Comparison of ENCODE assay signal across 25 cellular contexts in the genomic region with DNA sequence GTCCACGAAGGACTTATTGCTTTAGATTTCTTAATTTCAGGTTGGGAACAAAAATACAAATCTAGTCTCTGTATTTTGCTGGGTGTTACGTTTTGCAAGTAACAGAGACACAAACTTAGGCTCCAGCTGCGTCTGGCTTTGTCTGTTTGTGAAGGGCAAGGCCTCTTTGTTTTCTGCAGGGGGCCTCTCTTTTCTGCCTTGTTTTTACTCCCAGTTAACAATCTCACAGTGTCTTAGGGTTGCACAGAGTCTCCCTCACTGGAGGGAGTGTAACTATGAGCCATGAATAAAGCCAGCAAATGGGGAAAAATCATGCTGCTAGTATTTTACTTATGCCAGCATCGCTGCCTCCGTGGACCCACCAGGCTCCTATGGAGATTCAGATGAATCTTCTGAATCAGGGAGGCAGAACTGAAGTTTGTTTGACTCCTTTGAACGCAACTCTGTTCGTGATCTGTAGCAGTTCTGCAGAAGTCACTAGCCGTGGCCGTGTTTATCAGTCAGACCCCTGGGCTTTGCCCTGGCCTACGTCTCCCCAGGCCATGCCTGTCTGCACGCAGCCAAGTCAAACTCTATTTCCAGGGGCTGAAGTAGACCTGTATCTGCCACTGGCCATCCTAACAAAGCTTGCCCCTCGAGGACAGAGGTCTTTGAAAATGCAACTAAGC.
DNase-seq lines count a peak whose midpoint lies in the region; ATAC-seq and TF ChIP-seq lines count a peak whose summit lies in the region.
"Had no signal": no experiment of that assay in that cellular context is flagged by ENCODE, and none has a peak within 500 bp of the region (broad histone marks: within the 10 kb centered on the region; RNA-seq: fewer than 3 reads in every experiment).

No MANE protein-coding gene starts in this region.

- no peak for ATAC-seq in left cardiac atrium
- ATAC-seq in GM18502 (IDR thresholded peaks at IDR 0.05; ENCODE audit: poor library complexity, unreplicated experiment), result no peak
- ATAC-seq in GM21717 (IDR thresholded peaks at IDR 0.05; ENCODE audit: unreplicated experiment), result no peak
- ATAC-seq: activated T-cell treated with anti-CD3 and anti-CD28 coated beads, Interleukin-2, amount 50 U/mL, for 4 hours; lower lobe of right lung; PC-3; T-cell had no signal

- H3K36me3 Mint-ChIP-seq in neural progenitor cell, result no peaks in the 10 kb centered on the region
- H3K36me3 Mint-ChIP-seq: T-cell had no signal

- H3K9me3 Mint-ChIP-seq in neural progenitor cell, result no peaks in the 10 kb centered on the region
- H3K9me3 Mint-ChIP-seq: activated naive CD4-positive, alpha-beta T cell treated with anti-CD3 and anti-CD28 coated beads for 36 hours; activated T-cell treated with anti-CD3 and anti-CD28 coated beads, Interleukin-2, amount 50 U/mL, for 4 hours; T-cell had no signal

- H3K4me2 ChIP-seq in neural progenitor cell, result peak overlapping the region; percentile 46
- H3K4me2 ChIP-seq: BLaER1 treated with 17β-estradiol and CSF1 and Interleukin-3, amounts not matched to agents 10 nM and 100 nM; hepatocyte had no signal

- peaks cover 22% of the 10 kb centered on the region for H3F3A ChIP-seq in neural progenitor cell (ENCODE audit: low read depth)

- peaks cover 26% of the 10 kb centered on the region for H3K4me1 Mint-ChIP-seq in neural progenitor cell
- H3K4me1 Mint-ChIP-seq: T-cell had no signal

- no peaks in the 10 kb centered on the region for H4K20me1 ChIP-seq in neural progenitor cell (ENCODE audit: low read depth)
- H4K20me1 ChIP-seq: BLaER1 treated with 17β-estradiol and CSF1 and Interleukin-3, amounts not matched to agents 10 nM and 100 nM had no signal

- no peaks in the 10 kb centered on the region for H3K79me2 ChIP-seq in neural progenitor cell (ENCODE audit: low read depth)
- H3K79me2 ChIP-seq: hepatocyte had no signal

- H2AFZ ChIP-seq in neural progenitor cell (replicated peaks), result no peak overlapping the region
- H2AFZ ChIP-seq: hepatocyte had no signal

- intact Hi-C loops in left cardiac atrium (cut with DNase I), result no loop called here

- H3K27me3 ChIP-seq in neural progenitor cell, result no peaks in the 10 kb centered on the region
- H3K27me3 ChIP-seq: BLaER1 treated with 17β-estradiol and CSF1 and Interleukin-3, amounts not matched to agents 10 nM and 100 nM; hepatocyte; ovary; vagina had no signal

- peak; percentile 76 for DNase-seq in Ammon's horn (ENCODE audit: low spot score)
- DNase-seq in NCI-H69 (lab: John Stamatoyannopoulos, UW), result peak; percentile 86
- peak; percentile 57 to 83 for DNase-seq in hippocampal formation (lab: John Stamatoyannopoulos, UW)
- DNase-seq in neural progenitor cell (ENCODE audit: low spot score), result peak; percentile 68
- DNase-seq in left cardiac atrium, result no peak
- no peak for DNase-seq in DMS53 (lab: John Stamatoyannopoulos, UW)
- DNase-seq: ACHN; activated CD4-positive, CD25-positive, alpha-beta regulatory T cell treated with anti-CD3 and anti-CD28 coated beads, Interleukin-2, amount 50 U/mL, for 72 hours; activated naive CD4-positive, alpha-beta T cell treated with anti-CD3 and anti-CD28 coated beads for 36 hours; activated T-cell treated with anti-CD3 and anti-CD28 coated beads, Interleukin-2, amount 50 U/mL, for 4 hours; Calu3; EL; islet precursor cell; lower lobe of right lung; NCI-H1436; NCI-H2171; NCI-H82; ovary; PC-3; T-cell had no signal

- no peak for TF ChIP-seq CTCF in neural progenitor cell (IDR thresholded peaks at IDR 0.05)

- H3K9me3 ChIP-seq in neural progenitor cell (ENCODE audit: low read depth), result no peaks in the 10 kb centered on the region
- H3K9me3 ChIP-seq: BLaER1 treated with 17β-estradiol and CSF1 and Interleukin-3, amounts not matched to agents 10 nM and 100 nM; lower lobe of right lung; ovary; vagina had no signal

- no peak overlapping the region for H3K4me3 Mint-ChIP-seq in neural progenitor cell
- H3K4me3 Mint-ChIP-seq: activated naive CD4-positive, alpha-beta T cell treated with anti-CD3 and anti-CD28 coated beads for 36 hours; activated T-cell treated with anti-CD3 and anti-CD28 coated beads, Interleukin-2, amount 50 U/mL, for 4 hours; T-cell had no signal

- no peaks in the 10 kb centered on the region for H3K36me3 ChIP-seq in neural progenitor cell
- H3K36me3 ChIP-seq: BLaER1 treated with 17β-estradiol and CSF1 and Interleukin-3, amounts not matched to agents 10 nM and 100 nM; lower lobe of right lung; ovary; vagina had no signal

- H3K4me3 ChIP-seq in neural progenitor cell, result no peak overlapping the region
- H3K4me3 ChIP-seq: BLaER1 treated with 17β-estradiol and CSF1 and Interleukin-3, amounts not matched to agents 10 nM and 100 nM; hepatocyte; lower lobe of right lung; ovary; vagina had no signal

- H3K27ac Mint-ChIP-seq in neural progenitor cell, result peak overlapping the region; percentile 89
- H3K27ac Mint-ChIP-seq: activated naive CD4-positive, alpha-beta T cell treated with anti-CD3 and anti-CD28 coated beads for 36 hours; T-cell had no signal

- H3K27ac ChIP-seq in neural progenitor cell, result no peak overlapping the region
- H3K27ac ChIP-seq: BLaER1 treated with 17β-estradiol and CSF1 and Interleukin-3, amounts not matched to agents 10 nM and 100 nM; hepatocyte; lower lobe of right lung; ovary; vagina had no signal

- H3K9ac ChIP-seq in neural progenitor cell, result no peak overlapping the region
- H3K9ac ChIP-seq: BLaER1 treated with 17β-estradiol and CSF1 and Interleukin-3, amounts not matched to agents 10 nM and 100 nM had no signal

- peaks cover 29% of the 10 kb centered on the region for H3K4me1 ChIP-seq in neural progenitor cell
- H3K4me1 ChIP-seq: lower lobe of right lung, vagina had no signal

- peaks cover 9% of the 10 kb centered on the region for H3K27me3 Mint-ChIP-seq in neural progenitor cell (ENCODE audit: insufficient read depth, low read depth)
- H3K27me3 Mint-ChIP-seq: T-cell had no signal

Comparison
In these comparisons a context has a peak if more than half of its experiments do, and no peak if none do; other contexts are left out.
1. DNase-seq: peak in Ammon's horn (single experiment), NCI-H69 (single experiment), hippocampal formation (2 of 2) and neural progenitor cell (single experiment); none in left cardiac atrium (single experiment) and DMS53 (single experiment).